ENCODE assay signal across 1 cellular context in the genomic region with DNA sequence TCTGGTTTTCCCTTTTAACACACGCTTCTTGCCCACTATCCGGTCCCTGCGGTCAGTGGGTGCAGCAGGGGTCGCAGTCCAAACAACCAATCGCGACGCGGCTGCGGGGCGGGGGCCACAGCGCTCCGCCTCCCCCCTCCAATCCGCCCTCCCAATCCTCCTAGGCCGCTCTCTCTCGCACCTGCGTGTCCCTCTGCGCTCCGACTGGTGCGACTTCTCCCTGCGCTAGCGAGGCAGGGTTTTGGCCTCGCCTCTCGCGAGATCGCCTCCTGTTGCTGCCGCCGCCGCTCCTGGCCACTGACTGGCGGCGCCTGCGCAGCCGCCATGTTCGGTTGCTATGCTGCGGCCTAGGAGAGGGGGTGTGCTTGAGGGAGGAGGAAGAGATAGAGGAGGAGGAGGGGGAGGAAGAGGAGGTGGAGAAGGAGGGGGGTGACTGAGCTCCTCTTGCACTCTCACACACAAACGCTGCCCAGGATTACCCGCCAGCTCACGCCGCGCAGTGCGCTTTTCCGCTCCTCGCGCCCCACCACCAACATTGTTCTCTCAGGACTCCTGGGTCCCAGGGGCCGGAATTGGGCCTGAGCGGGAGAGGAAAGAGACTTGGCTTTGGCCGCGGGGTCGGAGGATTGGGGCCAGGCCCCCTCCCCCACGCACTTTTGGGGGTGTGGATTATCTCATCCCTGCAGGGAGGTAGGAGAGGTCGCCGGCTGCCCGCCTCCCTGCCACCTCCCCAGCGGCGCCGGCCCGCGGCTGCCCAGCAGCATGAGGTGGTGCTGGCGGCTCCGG.
TF ChIP-seq lines count a peak whose summit lies in the region.

A gene with protein sequence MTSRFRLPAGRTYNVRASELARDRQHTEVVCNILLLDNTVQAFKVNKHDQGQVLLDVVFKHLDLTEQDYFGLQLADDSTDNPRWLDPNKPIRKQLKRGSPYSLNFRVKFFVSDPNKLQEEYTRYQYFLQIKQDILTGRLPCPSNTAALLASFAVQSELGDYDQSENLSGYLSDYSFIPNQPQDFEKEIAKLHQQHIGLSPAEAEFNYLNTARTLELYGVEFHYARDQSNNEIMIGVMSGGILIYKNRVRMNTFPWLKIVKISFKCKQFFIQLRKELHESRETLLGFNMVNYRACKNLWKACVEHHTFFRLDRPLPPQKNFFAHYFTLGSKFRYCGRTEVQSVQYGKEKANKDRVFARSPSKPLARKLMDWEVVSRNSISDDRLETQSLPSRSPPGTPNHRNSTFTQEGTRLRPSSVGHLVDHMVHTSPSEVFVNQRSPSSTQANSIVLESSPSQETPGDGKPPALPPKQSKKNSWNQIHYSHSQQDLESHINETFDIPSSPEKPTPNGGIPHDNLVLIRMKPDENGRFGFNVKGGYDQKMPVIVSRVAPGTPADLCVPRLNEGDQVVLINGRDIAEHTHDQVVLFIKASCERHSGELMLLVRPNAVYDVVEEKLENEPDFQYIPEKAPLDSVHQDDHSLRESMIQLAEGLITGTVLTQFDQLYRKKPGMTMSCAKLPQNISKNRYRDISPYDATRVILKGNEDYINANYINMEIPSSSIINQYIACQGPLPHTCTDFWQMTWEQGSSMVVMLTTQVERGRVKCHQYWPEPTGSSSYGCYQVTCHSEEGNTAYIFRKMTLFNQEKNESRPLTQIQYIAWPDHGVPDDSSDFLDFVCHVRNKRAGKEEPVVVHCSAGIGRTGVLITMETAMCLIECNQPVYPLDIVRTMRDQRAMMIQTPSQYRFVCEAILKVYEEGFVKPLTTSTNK (plus strand): TSS at position 472 of the 786 bp plus-strand sequence. CDS start 49,932 bp downstream, outside the sequence.

TF ChIP-seq in WTC11, 78 proteins besides CTCF, POLR2A, EP300 and RAD21 (continued from another document and continues in another):
- TF ChIP-seq TCF7 (CRISPR knock-in tag; IDR thresholded peaks at IDR 0.05; ENCODE audit: low read depth) (0 out of 2 replicates have a peak, but pooled peaks have one; percentile 38), ZNF512 (CRISPR knock-in tag; IDR thresholded peaks at IDR 0.05; ENCODE audit: borderline replicate concordance) (no peak), ZNF232 (CRISPR knock-in tag; IDR thresholded peaks at IDR 0.05) (peak; percentile 88), JUN (CRISPR knock-in tag; IDR thresholded peaks at IDR 0.05) (no peak), NFYB (CRISPR knock-in tag; conservative IDR thresholded peaks at IDR 0.05; ENCODE audit: low read depth) (0 out of 2 replicates have a peak, but pooled peaks have one; percentile 48), ZNF121 (CRISPR knock-in tag; IDR thresholded peaks at IDR 0.05) (0 out of 2 replicates have a peak, but pooled peaks have one; percentile 30), KAT7 (CRISPR knock-in tag; IDR thresholded peaks at IDR 0.05; ENCODE audit: borderline replicate concordance) (no peak), CREB1 (CRISPR knock-in tag; IDR thresholded peaks at IDR 0.05) (no peak), NFATC4 (CRISPR knock-in tag; IDR thresholded peaks at IDR 0.05) (no peak), HMGXB4 (CRISPR knock-in tag; IDR thresholded peaks at IDR 0.05) (peak; percentile 85), RELA (CRISPR knock-in tag; IDR thresholded peaks at IDR 0.05; ENCODE audit: borderline replicate concordance) (peak; percentile 30; the same call in 1 of the 2 replicates), ZNF671 (CRISPR knock-in tag; IDR thresholded peaks at IDR 0.05) (no peak), ELF4 (CRISPR knock-in tag; IDR thresholded peaks at IDR 0.05; ENCODE audit: low read depth) (0 out of 2 replicates have a peak, but pooled peaks have one; percentile 13), CDX4 (CRISPR knock-in tag; IDR thresholded peaks at IDR 0.05; ENCODE audit: borderline replicate concordance) (no peak), ATF1 (CRISPR knock-in tag; IDR thresholded peaks at IDR 0.05) (no peak), ZNF425 (CRISPR knock-in tag; conservative IDR thresholded peaks at IDR 0.05) (no peak), USF1 (CRISPR knock-in tag; IDR thresholded peaks at IDR 0.05) (0 out of 2 replicates have a peak, but pooled peaks have one; percentile 10), PRDM15 (CRISPR knock-in tag; IDR thresholded peaks at IDR 0.05) (no peak), ZNF317 (CRISPR knock-in tag; IDR thresholded peaks at IDR 0.05; ENCODE audit: borderline replicate concordance, low read depth) (no peak; the same call in 1 of the 2 replicates), FOXK1 (CRISPR knock-in tag; IDR thresholded peaks at IDR 0.05) (peak; percentile 91), E2F1 (CRISPR knock-in tag; IDR thresholded peaks at IDR 0.05) (no peak)
- TF ChIP-seq, protein P1, sequence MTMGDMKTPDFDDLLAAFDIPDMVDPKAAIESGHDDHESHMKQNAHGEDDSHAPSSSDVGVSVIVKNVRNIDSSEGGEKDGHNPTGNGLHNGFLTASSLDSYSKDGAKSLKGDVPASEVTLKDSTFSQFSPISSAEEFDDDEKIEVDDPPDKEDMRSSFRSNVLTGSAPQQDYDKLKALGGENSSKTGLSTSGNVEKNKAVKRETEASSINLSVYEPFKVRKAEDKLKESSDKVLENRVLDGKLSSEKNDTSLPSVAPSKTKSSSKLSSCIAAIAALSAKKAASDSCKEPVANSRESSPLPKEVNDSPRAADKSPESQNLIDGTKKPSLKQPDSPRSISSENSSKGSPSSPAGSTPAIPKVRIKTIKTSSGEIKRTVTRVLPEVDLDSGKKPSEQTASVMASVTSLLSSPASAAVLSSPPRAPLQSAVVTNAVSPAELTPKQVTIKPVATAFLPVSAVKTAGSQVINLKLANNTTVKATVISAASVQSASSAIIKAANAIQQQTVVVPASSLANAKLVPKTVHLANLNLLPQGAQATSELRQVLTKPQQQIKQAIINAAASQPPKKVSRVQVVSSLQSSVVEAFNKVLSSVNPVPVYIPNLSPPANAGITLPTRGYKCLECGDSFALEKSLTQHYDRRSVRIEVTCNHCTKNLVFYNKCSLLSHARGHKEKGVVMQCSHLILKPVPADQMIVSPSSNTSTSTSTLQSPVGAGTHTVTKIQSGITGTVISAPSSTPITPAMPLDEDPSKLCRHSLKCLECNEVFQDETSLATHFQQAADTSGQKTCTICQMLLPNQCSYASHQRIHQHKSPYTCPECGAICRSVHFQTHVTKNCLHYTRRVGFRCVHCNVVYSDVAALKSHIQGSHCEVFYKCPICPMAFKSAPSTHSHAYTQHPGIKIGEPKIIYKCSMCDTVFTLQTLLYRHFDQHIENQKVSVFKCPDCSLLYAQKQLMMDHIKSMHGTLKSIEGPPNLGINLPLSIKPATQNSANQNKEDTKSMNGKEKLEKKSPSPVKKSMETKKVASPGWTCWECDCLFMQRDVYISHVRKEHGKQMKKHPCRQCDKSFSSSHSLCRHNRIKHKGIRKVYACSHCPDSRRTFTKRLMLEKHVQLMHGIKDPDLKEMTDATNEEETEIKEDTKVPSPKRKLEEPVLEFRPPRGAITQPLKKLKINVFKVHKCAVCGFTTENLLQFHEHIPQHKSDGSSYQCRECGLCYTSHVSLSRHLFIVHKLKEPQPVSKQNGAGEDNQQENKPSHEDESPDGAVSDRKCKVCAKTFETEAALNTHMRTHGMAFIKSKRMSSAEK (CRISPR knock-in tag; IDR thresholded peaks at IDR 0.05; ENCODE audit: borderline replicate concordance), result no peak
- TF ChIP-seq, protein P2, sequence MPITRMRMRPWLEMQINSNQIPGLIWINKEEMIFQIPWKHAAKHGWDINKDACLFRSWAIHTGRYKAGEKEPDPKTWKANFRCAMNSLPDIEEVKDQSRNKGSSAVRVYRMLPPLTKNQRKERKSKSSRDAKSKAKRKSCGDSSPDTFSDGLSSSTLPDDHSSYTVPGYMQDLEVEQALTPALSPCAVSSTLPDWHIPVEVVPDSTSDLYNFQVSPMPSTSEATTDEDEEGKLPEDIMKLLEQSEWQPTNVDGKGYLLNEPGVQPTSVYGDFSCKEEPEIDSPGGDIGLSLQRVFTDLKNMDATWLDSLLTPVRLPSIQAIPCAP (CRISPR knock-in tag; IDR thresholded peaks at IDR 0.05), result no peak
- TF ChIP-seq, protein P3, sequence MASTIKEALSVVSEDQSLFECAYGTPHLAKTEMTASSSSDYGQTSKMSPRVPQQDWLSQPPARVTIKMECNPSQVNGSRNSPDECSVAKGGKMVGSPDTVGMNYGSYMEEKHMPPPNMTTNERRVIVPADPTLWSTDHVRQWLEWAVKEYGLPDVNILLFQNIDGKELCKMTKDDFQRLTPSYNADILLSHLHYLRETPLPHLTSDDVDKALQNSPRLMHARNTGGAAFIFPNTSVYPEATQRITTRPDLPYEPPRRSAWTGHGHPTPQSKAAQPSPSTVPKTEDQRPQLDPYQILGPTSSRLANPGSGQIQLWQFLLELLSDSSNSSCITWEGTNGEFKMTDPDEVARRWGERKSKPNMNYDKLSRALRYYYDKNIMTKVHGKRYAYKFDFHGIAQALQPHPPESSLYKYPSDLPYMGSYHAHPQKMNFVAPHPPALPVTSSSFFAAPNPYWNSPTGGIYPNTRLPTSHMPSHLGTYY (CRISPR knock-in tag; IDR thresholded peaks at IDR 0.05), result 0 out of 2 replicates have a peak, but pooled peaks have one; percentile 70
